ENCODE assay signal across 25 cellular contexts in the genomic region with DNA sequence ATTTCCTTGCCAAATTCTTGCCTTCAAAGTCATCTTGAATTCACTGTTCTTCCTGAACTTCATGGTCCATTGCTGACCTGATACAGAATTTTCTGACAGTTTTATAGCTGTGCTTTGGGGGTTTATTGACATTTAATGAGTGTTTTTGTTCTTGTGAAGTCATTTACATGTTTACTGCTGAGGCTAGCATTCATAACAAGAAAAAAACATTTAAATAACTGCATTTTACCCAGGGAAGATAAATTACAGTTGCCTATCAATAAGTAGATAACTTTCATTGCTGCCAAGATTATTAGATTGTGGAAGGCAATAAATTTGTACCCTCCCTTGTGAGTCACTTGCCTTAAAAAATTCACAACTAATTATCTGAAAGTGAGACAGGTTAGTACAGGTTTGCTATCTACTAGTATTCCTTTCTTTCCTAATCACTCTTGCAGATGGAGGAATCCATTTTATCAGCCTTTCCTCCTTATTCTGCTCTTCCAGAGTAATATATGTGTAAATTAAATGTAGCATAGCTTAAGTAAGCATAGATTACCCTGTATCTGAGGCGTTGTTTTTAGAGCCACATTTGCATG.
DNase-seq lines count a peak whose midpoint lies in the region; ATAC-seq, FAIRE-seq and TF ChIP-seq lines count a peak whose summit lies in the region.
"Had no signal": no experiment of that assay in that cellular context is flagged by ENCODE, and none has a peak within 500 bp of the region (broad histone marks: within the 10 kb centered on the region; RNA-seq: fewer than 3 reads in every experiment).

No MANE protein-coding gene starts in this region.

- dilution Hi-C loops in mammary epithelial cell (cut with HindIII; ENCODE audit: low sequenced_read_pairs) (no loop called here), keratinocyte (cut with MboI; ENCODE audit: extremely low pct_ligation_motif_present, low sequenced_read_pairs) (no loop called here)

- no peak overlapping the region for H3K27ac Mint-ChIP-seq in type B pancreatic cell
- H3K27ac Mint-ChIP-seq: CD8-positive, alpha-beta T cell had no signal

- peaks cover 9% of the 10 kb centered on the region for H3K36me3 Mint-ChIP-seq in type B pancreatic cell

- H3K79me2 ChIP-seq in mammary epithelial cell (ENCODE audit: insufficient read depth, low read length): peaks cover 2% of the 10 kb centered on the region
- no peaks in the 10 kb centered on the region for H3K79me2 ChIP-seq in keratinocyte (ENCODE audit: control insufficient read depth, insufficient read depth, low read length)

- H4K20me1 ChIP-seq in mammary epithelial cell (ENCODE audit: insufficient read depth, low read length) (no peaks in the 10 kb centered on the region), keratinocyte (ENCODE audit: control insufficient read depth, extremely low read depth, insufficient read depth, low read length) (no peaks in the 10 kb centered on the region)

- WGBS in mammary epithelial cell (ENCODE audit: low coverage, missing lambda C conversion rate): 100% methylated on average over 1 of the region's 1 CpG

- in situ Hi-C loops in mammary epithelial cell (cut with MboI; ENCODE audit: low sequenced_read_pairs in 2 of 2): loop anchor here in 1 of 2 donors (10.0 kb wide), 1 partner anchor 716 kb away; no protein-coding TSS in a partner anchor

- FAIRE-seq in bronchial epithelial cell (lab: Jason Lieb, UNC) (no peak), keratinocyte (lab: Jason Lieb, UNC) (no peak)
- FAIRE-seq: GM19239, H54, HTR-8/SVneo had no signal

- no TSS peak for BruUV-seq in mammary epithelial cell (replicated peaks; lab: Mats Ljungman, UMichigan)

- H2AFZ ChIP-seq in mammary epithelial cell (ENCODE audit: low read depth, low read length) (no peak overlapping the region), keratinocyte (ENCODE audit: control insufficient read depth, low read length) (peak overlapping the region; percentile 80)

- ATAC-seq in GM18517 (IDR thresholded peaks at IDR 0.05; ENCODE audit: unreplicated experiment) (no peak), HG03108 (IDR thresholded peaks at IDR 0.05; ENCODE audit: unreplicated experiment) (no peak)
- ATAC-seq: CD8-positive, alpha-beta T cell had no signal

- H3K9me1 ChIP-seq in keratinocyte (ENCODE audit: control insufficient read depth, extremely low read depth, insufficient read depth, low read length): no peaks in the 10 kb centered on the region

- DNase-seq in mammary epithelial cell (peak; percentile 59), breast epithelium (ENCODE audit: low spot score in 2 of 2) (no peak), bronchial epithelial cell (ENCODE audit: low read depth) (peak; percentile 74), keratinocyte (ENCODE audit: low read depth, low spot score) (no peak), type B pancreatic cell (ENCODE audit: extremely low spot score, unreplicated experiment) (no peak), midbrain (lab: John Stamatoyannopoulos, UW) (no peak)
- DNase-seq: C1 segment of cervical spinal cord; Calu3; CD8-positive, alpha-beta T cell; DMS153; GDM1; KG1; NCI-H1105 treated with DMSO at 0.1 percent for 48 hours; NCI-H2081; NCI-H2171 treated with DMSO at 0.1 percent for 48 hours; NCI-H524 treated with DMSO at 0.1 percent for 48 hours; SIG-M5; SK-N-SH had no signal

- H3K9me3 ChIP-seq in mammary epithelial cell (replicated peaks; ENCODE audit: insufficient read depth, low read length): no peaks in the 10 kb centered on the region
- H3K9me3 ChIP-seq in breast epithelium: no peaks in the 10 kb centered on the region
- no peaks in the 10 kb centered on the region for H3K9me3 ChIP-seq in keratinocyte (ENCODE audit: control insufficient read depth, low read depth, low read length)
- H3K9me3 ChIP-seq: SK-N-SH had no signal

- H3K4me2 ChIP-seq in mammary epithelial cell (ENCODE audit: insufficient read depth, low read depth, low read length): peak overlapping the region; percentile 19
- H3K4me2 ChIP-seq in keratinocyte (ENCODE audit: control insufficient read depth, extremely low read depth, insufficient read depth, low read depth, low read length): peak overlapping the region; percentile 86
- H3K4me2 ChIP-seq: SK-N-SH had no signal

- no peak overlapping the region for H3K4me3 Mint-ChIP-seq in type B pancreatic cell
- H3K4me3 Mint-ChIP-seq: CD8-positive, alpha-beta T cell had no signal

- CTCF ChIA-PET in mammary epithelial cell (lab: Charles Lee; ENCODE audit: low non-redundant PET): no interaction called here

- peaks cover 5% of the 10 kb centered on the region for H3K9me3 Mint-ChIP-seq in type B pancreatic cell
- H3K9me3 Mint-ChIP-seq: CD8-positive, alpha-beta T cell had no signal

- TF ChIP-seq CTCF in mammary epithelial cell (conservative IDR thresholded peaks at IDR 0.05 in 1 of 2, IDR thresholded peaks at IDR 0.05 in 1 of 2; ENCODE audit: extremely low read depth in 1 of 2, insufficient read depth in 1 of 2, low read depth in 1 of 2, low read length in 2 of 2) (no peak), breast epithelium (IDR thresholded peaks at IDR 0.05) (no peak), bronchial epithelial cell (IDR thresholded peaks at IDR 0.05; ENCODE audit: insufficient read depth, low read length, severe bottlenecking) (no peak), keratinocyte (optimal IDR thresholded peaks at IDR 0.05 in 1 of 3, IDR thresholded peaks at IDR 0.05 in 1 of 3, conservative IDR thresholded peaks at IDR 0.05 in 1 of 3; ENCODE audit: extremely low read depth in 1 of 3, insufficient read depth in 2 of 3, low read length in 3 of 3) (no peak), type B pancreatic cell (conservative IDR thresholded peaks at IDR 0.05) (no peak)

- H3K27ac ChIP-seq in mammary epithelial cell (ENCODE audit: insufficient read depth, low read depth, low read length) (no peak overlapping the region), breast epithelium (no peak overlapping the region), keratinocyte (ENCODE audit: control insufficient read depth, insufficient read depth, low read length) (peak overlapping the region; percentile 45)
- H3K27ac ChIP-seq: 22Rv1, HL-60 had no signal

- H3K4me1 ChIP-seq in mammary epithelial cell (ENCODE audit: insufficient read depth, low read length) (peaks cover 23% of the 10 kb centered on the region), breast epithelium (no peaks in the 10 kb centered on the region), keratinocyte (ENCODE audit: control insufficient read depth, extremely low read depth, insufficient read depth, low read length) (peaks cover 20% of the 10 kb centered on the region)

- H3K27me3 Mint-ChIP-seq in type B pancreatic cell: no peaks in the 10 kb centered on the region

- TF ChIP-seq POLR2A in breast epithelium (IDR thresholded peaks at IDR 0.05): no peak

- H3K36me3 ChIP-seq in mammary epithelial cell (ENCODE audit: insufficient read depth, low read length): no peaks in the 10 kb centered on the region
- H3K36me3 ChIP-seq in breast epithelium: no peaks in the 10 kb centered on the region
- H3K36me3 ChIP-seq in bronchial epithelial cell (ENCODE audit: control insufficient read depth, insufficient read depth, low read length): no peaks in the 10 kb centered on the region
- H3K36me3 ChIP-seq in keratinocyte (ENCODE audit: control insufficient read depth in 2 of 2, extremely low read depth in 1 of 2, insufficient read depth in 2 of 2, low read length in 2 of 2): peaks cover 0 to 1% of the 10 kb centered on the region in 2 experiments

- H3K9ac ChIP-seq in mammary epithelial cell (ENCODE audit: insufficient read depth, low read length) (no peak overlapping the region), keratinocyte (ENCODE audit: control insufficient read depth, extremely low read depth, insufficient read depth, low read length) (no peak overlapping the region)
- H3K9ac ChIP-seq: SK-N-SH had no signal

- peaks cover 3% of the 10 kb centered on the region for H3K4me1 Mint-ChIP-seq in type B pancreatic cell (ENCODE audit: unreplicated experiment)

- H3K4me3 ChIP-seq in mammary epithelial cell (replicated peaks in 1 of 3; ENCODE audit: insufficient read depth in 1 of 3, low read depth in 2 of 3, low read length in 3 of 3): no peak overlapping the region
- no peak overlapping the region for H3K4me3 ChIP-seq in breast epithelium
- H3K4me3 ChIP-seq in bronchial epithelial cell (ENCODE audit: low read depth, low read length): no peak overlapping the region
- H3K4me3 ChIP-seq in keratinocyte (ENCODE audit: control insufficient read depth in 2 of 3, extremely low read depth in 1 of 3, insufficient read depth in 2 of 3, low read depth in 1 of 3, low read length in 3 of 3): peak overlapping the region in 2 of 3 experiments; percentile 28 to 53

- intact Hi-C loops in mammary epithelial cell (cut with micrococcal nuclease) (loop anchor here (5.0 to 10.0 kb wide), 7 partner anchors 184 to 1486 kb away; no protein-coding TSS in a partner anchor), breast epithelium (cut with DNase I; ENCODE audit: low total_unique reads) (no loop called here)

- no peaks in the 10 kb centered on the region for H3K27me3 ChIP-seq in mammary epithelial cell (ENCODE audit: insufficient read depth, low read length)
- no peaks in the 10 kb centered on the region for H3K27me3 ChIP-seq in breast epithelium
- H3K27me3 ChIP-seq in bronchial epithelial cell (ENCODE audit: control insufficient read depth, insufficient read depth, low read length): no peaks in the 10 kb centered on the region
- H3K27me3 ChIP-seq in keratinocyte (ENCODE audit: control insufficient read depth, extremely low read depth, insufficient read depth, low read length): no peaks in the 10 kb centered on the region

Comparison
In these comparisons a context has a peak if more than half of its experiments do, and no peak if none do; other contexts are left out.
1. DNase-seq: peak in mammary epithelial cell (single experiment) and bronchial epithelial cell (single experiment); none in breast epithelium (0 of 2), keratinocyte (single experiment), type B pancreatic cell (single experiment) and midbrain (single experiment).
2. H3K4me3 ChIP-seq: peak in keratinocyte (2 of 3); none in mammary epithelial cell (0 of 3), breast epithelium (0 of 3) and bronchial epithelial cell (single experiment).